Comparison of ENCODE assay signal across 12 cellular contexts in the genomic region with DNA sequence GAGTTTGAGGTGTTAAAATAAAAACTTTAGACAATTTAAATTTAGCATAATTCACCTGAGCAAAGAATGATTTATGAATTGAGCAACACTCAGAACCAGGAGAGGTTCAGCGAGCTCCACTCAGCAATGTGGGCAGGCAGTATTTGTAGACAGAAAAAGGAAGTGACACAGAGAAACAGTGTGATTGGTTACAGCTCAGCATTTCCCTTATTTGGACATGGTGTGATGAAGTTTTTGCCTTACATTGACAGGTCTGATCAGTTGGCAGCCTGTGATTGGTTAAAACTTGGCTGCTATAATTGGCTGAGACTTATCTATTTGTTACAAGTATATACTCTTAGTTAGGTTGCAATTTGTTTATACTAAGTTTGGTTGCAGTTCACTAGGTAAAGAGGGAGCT.
"Had no signal": no experiment of that assay in that cellular context is flagged by ENCODE, and none has a peak within 500 bp of the region (broad histone marks: within the 10 kb centered on the region; RNA-seq: fewer than 3 reads in every experiment).

No MANE protein-coding gene starts in this region.

- DNase-seq: activated CD4-positive, alpha-beta T cell treated with anti-CD3 and anti-CD28 coated beads, Interleukin-2, amount 10 ng/mL, durations not matched to agents 24 days and 14 days; activated naive CD4-positive, alpha-beta T cell; activated naive CD8-positive, alpha-beta T cell treated with anti-CD3 and anti-CD28 coated beads, Interleukin-2, amount 50 U/mL, for 24 hours; dorsolateral prefrontal cortex; glutamatergic neuron; mucosa of descending colon; naive thymus-derived CD8-positive, alpha-beta T cell; stimulated activated CD4-positive, alpha-beta T cell treated with anti-CD3 and anti-CD28 coated beads, Interleukin-4, amount 100 ng/mL, for 4 hours had no signal

- H3K36me3 Mint-ChIP-seq: naive thymus-derived CD8-positive, alpha-beta T cell had no signal

- ATAC-seq: activated naive CD8-positive, alpha-beta T cell treated with anti-CD3 and anti-CD28 coated beads, Interleukin-2, amount 50 U/mL, for 24 hours; esophagus mucosa; mucosa of descending colon; naive thymus-derived CD8-positive, alpha-beta T cell had no signal

- H3K36me3 ChIP-seq: ascending aorta, neutrophil had no signal

- H3K4me3 ChIP-seq: ascending aorta, dorsolateral prefrontal cortex, mucosa of descending colon had no signal

- H3K4me1 Mint-ChIP-seq: activated CD4-positive, alpha-beta T cell treated with anti-CD3 and anti-CD28 coated beads, Interleukin-2, amount 10 ng/mL, durations not matched to agents 24 days and 14 days; activated naive CD8-positive, alpha-beta T cell treated with anti-CD3 and anti-CD28 coated beads, Interleukin-2, amount 50 U/mL, for 24 hours; naive thymus-derived CD8-positive, alpha-beta T cell had no signal

- H3K4me1 ChIP-seq: ascending aorta had no signal

- H3K9me3 ChIP-seq: ascending aorta, mucosa of descending colon, neutrophil had no signal

- H3K4me3 Mint-ChIP-seq: activated CD4-positive, alpha-beta T cell treated with anti-CD3 and anti-CD28 coated beads, Interleukin-2, amount 10 ng/mL, durations not matched to agents 24 days and 14 days; activated naive CD8-positive, alpha-beta T cell treated with anti-CD3 and anti-CD28 coated beads, Interleukin-2, amount 50 U/mL, for 24 hours; activated T-helper 1 cell treated with anti-CD3 and anti-CD28 coated beads, Interleukin-12 subunit alpha, Interleukin-12 subunit beta, Interleukin-2, Interleukin-4 antibody, amounts not matched to agents 30 ng/mL and 10 ng/mL and 1 ng/mL, durations not matched to agents 14 hours and 24 hours and 36 hours; naive thymus-derived CD8-positive, alpha-beta T cell had no signal

- H3K27me3 Mint-ChIP-seq: activated CD4-positive, alpha-beta T cell treated with anti-CD3 and anti-CD28 coated beads, Interleukin-2, amount 10 ng/mL, durations not matched to agents 24 days and 14 days; activated naive CD8-positive, alpha-beta T cell treated with anti-CD3 and anti-CD28 coated beads, Interleukin-2, amount 50 U/mL, for 24 hours; naive thymus-derived CD8-positive, alpha-beta T cell had no signal

- H3K27ac ChIP-seq: ascending aorta, dorsolateral prefrontal cortex, neutrophil had no signal

- H3K27ac Mint-ChIP-seq: activated CD4-positive, alpha-beta T cell treated with anti-CD3 and anti-CD28 coated beads, Interleukin-2, amount 10 ng/mL, durations not matched to agents 24 days and 14 days; activated naive CD8-positive, alpha-beta T cell treated with anti-CD3 and anti-CD28 coated beads, Interleukin-2, amount 50 U/mL, for 24 hours; activated T-helper 1 cell treated with anti-CD3 and anti-CD28 coated beads, Interleukin-12 subunit alpha, Interleukin-12 subunit beta, Interleukin-2, Interleukin-4 antibody, amounts not matched to agents 30 ng/mL and 10 ng/mL and 1 ng/mL, durations not matched to agents 14 hours and 24 hours and 36 hours; naive thymus-derived CD8-positive, alpha-beta T cell had no signal
